Comparison of ENCODE assay signal across 13 cellular contexts in the genomic region with DNA sequence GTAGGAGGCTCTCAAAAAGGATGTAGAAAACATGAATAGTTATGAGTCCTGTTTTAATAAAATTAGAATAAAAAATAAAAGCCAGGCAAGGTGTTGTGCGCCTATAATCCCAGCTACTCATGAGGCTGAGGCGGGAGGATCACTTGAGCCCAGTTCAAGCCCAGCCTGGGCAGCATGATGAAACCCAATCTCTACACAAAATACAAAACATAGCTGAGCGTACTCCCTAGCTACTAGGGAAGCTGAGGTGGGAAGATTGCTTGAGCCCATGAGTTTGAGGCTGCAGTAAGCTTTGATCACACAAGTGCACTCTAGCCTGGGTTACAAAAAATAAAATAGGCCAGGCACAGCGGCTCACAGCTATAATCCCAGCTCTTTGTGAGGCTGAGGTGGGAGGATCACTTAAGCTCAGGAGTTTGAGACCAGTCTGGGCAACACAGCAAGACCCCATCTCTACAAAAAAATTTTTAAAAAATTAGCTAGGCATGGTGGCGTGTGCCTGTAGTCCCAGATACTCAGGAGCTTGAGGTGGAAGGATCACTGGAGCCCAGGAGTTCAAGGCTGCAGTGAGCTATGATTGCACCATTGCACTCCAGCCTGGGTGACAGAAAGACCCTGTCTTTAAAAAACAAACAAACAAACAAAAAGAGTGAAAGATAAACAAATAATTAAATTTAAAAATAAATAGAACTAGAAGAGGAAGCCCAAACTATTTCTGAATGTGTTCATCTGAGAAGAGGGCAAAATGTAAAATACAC. TPM values are rescaled to one million over a fixed set of nuclear protein-coding genes. Genes with fewer than 3 reads are reported as not detected.
DNase-seq lines count a peak whose midpoint lies in the region; ATAC-seq and TF ChIP-seq lines count a peak whose summit lies in the region.
"Had no signal": no experiment of that assay in that cellular context is flagged by ENCODE, and none has a peak within 500 bp of the region (broad histone marks: within the 10 kb centered on the region; RNA-seq: fewer than 3 reads in every experiment).

No MANE protein-coding gene starts in this region.

- TF ChIP-seq CTCF in body of pancreas (IDR thresholded peaks at IDR 0.05) (no peak), sigmoid colon (IDR thresholded peaks at IDR 0.05) (no peak)

- peak overlapping the region; percentile 38 for H3K27ac ChIP-seq in Karpas-422 (ENCODE audit: low read length)
- H3K27ac ChIP-seq in body of pancreas = peak overlapping the region; percentile 45 to 78 (median 68)
- peak overlapping the region in 3 of 4 donors; percentile 44 to 76 (median 75) for H3K27ac ChIP-seq in sigmoid colon

- TF ChIP-seq EP300 in sigmoid colon (IDR thresholded peaks at IDR 0.05) = no peak

- H3K79me2 ChIP-seq in Karpas-422 (ENCODE audit: low read length) = no peaks in the 10 kb centered on the region

- H3K27me3 ChIP-seq in Karpas-422 (ENCODE audit: low read length) (no peaks in the 10 kb centered on the region), body of pancreas (no peaks in the 10 kb centered on the region), sigmoid colon (no peaks in the 10 kb centered on the region)
- H3K27me3 ChIP-seq: cardiac muscle cell had no signal

- no peak overlapping the region for H2AFZ ChIP-seq in Karpas-422 (ENCODE audit: low read length)

- intact Hi-C loops in body of pancreas (cut with DNase I) (no loop called here), sigmoid colon (cut with DNase I) (no loop called here)

- H3K4me3 ChIP-seq in Karpas-422 (ENCODE audit: low read length) (no peak overlapping the region), body of pancreas (no peak overlapping the region), sigmoid colon (no peak overlapping the region)
- H3K4me3 ChIP-seq: cardiac muscle cell had no signal

- H3K36me3 ChIP-seq in Karpas-422 (ENCODE audit: insufficient read depth, low read length) (no peaks in the 10 kb centered on the region), body of pancreas (replicated peaks in 1 of 2; ENCODE audit: insufficient read depth in 1 of 2, low read depth in 2 of 2) (no peaks in the 10 kb centered on the region), sigmoid colon (no peaks in the 10 kb centered on the region)
- H3K36me3 ChIP-seq: cardiac muscle cell had no signal

- no peak for DNase-seq in T-helper 2 cell treated with Interferon-gamma antibody and Interleukin-4, amounts not matched to agents 5 μg/mL and 100 μg/mL, for 36 hours (ENCODE audit: low spot score)
- no peak for DNase-seq in T-helper 2 cell
- no peak for DNase-seq in Karpas-422
- DNase-seq in body of pancreas = no peak
- DNase-seq in sigmoid colon = no peak
- no peak for DNase-seq in ecto neural progenitor cell (ENCODE audit: low spot score)
- DNase-seq: NCI-H82 had no signal

- 84 to 91% methylated on average over 5 of the region's 5 CpGs for WGBS in body of pancreas, 2 donors
- WGBS in sigmoid colon, 2 donors = 94 to 95% methylated on average over 5 of the region's 5 CpGs

- H3K27me3 Mint-ChIP-seq in T-helper 2 cell treated with Interferon-gamma antibody and Interleukin-4, amounts not matched to agents 5 μg/mL and 100 μg/mL, for 36 hours (ENCODE audit: low read depth) = peaks cover 3% of the 10 kb centered on the region

- H3K9me2 ChIP-seq in Karpas-422 (replicated peaks; ENCODE audit: insufficient read depth, low read length) = no peaks in the 10 kb centered on the region

- TF ChIP-seq POLR2A in body of pancreas (IDR thresholded peaks at IDR 0.05) = no peak
- no peak for TF ChIP-seq POLR2A in sigmoid colon (IDR thresholded peaks at IDR 0.05)

- H3K9ac ChIP-seq in Karpas-422 (ENCODE audit: low read length) = no peak overlapping the region

- peak overlapping the region; percentile 56 for H3K4me2 ChIP-seq in Karpas-422 (ENCODE audit: low read depth, low read length, poor library complexity, severe bottlenecking)

- H3K27ac Mint-ChIP-seq in T-helper 2 cell treated with Interferon-gamma antibody and Interleukin-4, amounts not matched to agents 5 μg/mL and 100 μg/mL, for 36 hours = no peak overlapping the region

- no peaks in the 10 kb centered on the region for H3K9me3 ChIP-seq in Karpas-422 (ENCODE audit: low read length)
- H3K9me3 ChIP-seq in body of pancreas = no peaks in the 10 kb centered on the region
- no peaks in the 10 kb centered on the region for H3K9me3 ChIP-seq in sigmoid colon

- ATAC-seq in body of pancreas = no peak
- ATAC-seq in HG02763 (IDR thresholded peaks at IDR 0.05; ENCODE audit: unreplicated experiment) = no peak
- ATAC-seq in HG02885 (IDR thresholded peaks at IDR 0.05; ENCODE audit: poor library complexity, unreplicated experiment) = no peak

- H3K36me3 Mint-ChIP-seq in T-helper 2 cell treated with Interferon-gamma antibody and Interleukin-4, amounts not matched to agents 5 μg/mL and 100 μg/mL, for 36 hours (ENCODE audit: low read depth) = no peaks in the 10 kb centered on the region

- no peaks in the 10 kb centered on the region for H3K9me3 Mint-ChIP-seq in T-helper 2 cell treated with Interferon-gamma antibody and Interleukin-4, amounts not matched to agents 5 μg/mL and 100 μg/mL, for 36 hours
- H3K9me3 Mint-ChIP-seq: T-helper 1 cell treated with Interleukin-12 subunit alpha and Interleukin-12 subunit beta and Interleukin-4 antibody, amounts not matched to agents 30 μg/mL and 1 μg/mL, for 36 hours had no signal

- H3K4me1 Mint-ChIP-seq in T-helper 2 cell treated with Interferon-gamma antibody and Interleukin-4, amounts not matched to agents 5 μg/mL and 100 μg/mL, for 36 hours (ENCODE audit: low read depth) = peaks cover 35% of the 10 kb centered on the region

- peak overlapping the region; percentile 71 for H3K4me3 Mint-ChIP-seq in T-helper 2 cell treated with Interferon-gamma antibody and Interleukin-4, amounts not matched to agents 5 μg/mL and 100 μg/mL, for 36 hours

- H4K20me1 ChIP-seq in Karpas-422 (ENCODE audit: insufficient read depth, low read depth, low read length) = no peaks in the 10 kb centered on the region

- H3K4me1 ChIP-seq in Karpas-422 (ENCODE audit: low read length) = peaks cover 42% of the 10 kb centered on the region
- peaks cover 22% of the 10 kb centered on the region for H3K4me1 ChIP-seq in body of pancreas
- peaks cover 0 to 19% (median 15%) of the 10 kb centered on the region in 4 donors for H3K4me1 ChIP-seq in sigmoid colon

RNA-seq across cellular contexts. Expression of gene PRM1, which starts 17.2 kb away (rescaled TPM):
- total RNA-seq in Karpas-422 (2014; rRNA removed; shearing (Covaris generic); ENCODE audit: low replicate concordance) = not detected in 2 replicates
- total RNA-seq in body of pancreas (not detected), sigmoid colon (not detected)
- not detected for polyA plus RNA-seq in sigmoid colon
- total RNA-seq: cardiac muscle cell, urinary bladder had no signal
- polyA plus RNA-seq: cardiac muscle cell, keratinocyte, urinary bladder had no signal

RNA-seq across cellular contexts. Expression of gene PRM2, which starts 22.0 kb away (rescaled TPM):
- total RNA-seq in Karpas-422 (2014; rRNA removed; shearing (Covaris generic); ENCODE audit: low replicate concordance) = not detected in 2 replicates
- total RNA-seq in body of pancreas (not detected), sigmoid colon (not detected)
- polyA plus RNA-seq in sigmoid colon = not detected
- total RNA-seq: urinary bladder had no signal
- polyA plus RNA-seq: cardiac muscle cell, keratinocyte, urinary bladder had no signal

RNA-seq across cellular contexts. Expression of gene PRM3, which starts 24.9 kb away (rescaled TPM):
- not detected in 2 replicates for total RNA-seq in Karpas-422 (2014; rRNA removed; shearing (Covaris generic); ENCODE audit: low replicate concordance)
- total RNA-seq in body of pancreas (not detected), sigmoid colon (not detected)
- polyA plus RNA-seq in sigmoid colon = not detected
- total RNA-seq: cardiac muscle cell, urinary bladder had no signal
- polyA plus RNA-seq: cardiac muscle cell, keratinocyte, urinary bladder had no signal

RNA-seq across cellular contexts. Expression of gene TNP2, which starts 29.2 kb away (rescaled TPM):
- total RNA-seq in Karpas-422 (2014; rRNA removed; shearing (Covaris generic); ENCODE audit: low replicate concordance) = not detected in 2 replicates
- not detected for total RNA-seq in body of pancreas
- not detected for total RNA-seq in sigmoid colon
- not detected for polyA plus RNA-seq in sigmoid colon
- total RNA-seq: cardiac muscle cell, urinary bladder had no signal
- polyA plus RNA-seq: cardiac muscle cell, keratinocyte, urinary bladder had no signal

RNA-seq across cellular contexts. Expression of gene SOCS1, which starts 42.3 kb away (rescaled TPM):
- 2.9 and 8.1 TPM in 2 replicates for total RNA-seq in Karpas-422 (2014; rRNA removed; shearing (Covaris generic); ENCODE audit: low replicate concordance)
- total RNA-seq in body of pancreas (1 to 10 TPM; 1.0 to 7.9 TPM), sigmoid colon (1 to 10 TPM in 3 of 4 donors, under 1 TPM in 1; 0.66 to 8.8 (median 3.4) TPM)
- polyA plus RNA-seq in sigmoid colon = 10 to 100 TPM in 1 of 3 donors, 1 to 10 TPM in 1, not detected in 1; 3.9 to 26.4 TPM
